ENCODE assay signal across 8 cellular contexts in the genomic region with DNA sequence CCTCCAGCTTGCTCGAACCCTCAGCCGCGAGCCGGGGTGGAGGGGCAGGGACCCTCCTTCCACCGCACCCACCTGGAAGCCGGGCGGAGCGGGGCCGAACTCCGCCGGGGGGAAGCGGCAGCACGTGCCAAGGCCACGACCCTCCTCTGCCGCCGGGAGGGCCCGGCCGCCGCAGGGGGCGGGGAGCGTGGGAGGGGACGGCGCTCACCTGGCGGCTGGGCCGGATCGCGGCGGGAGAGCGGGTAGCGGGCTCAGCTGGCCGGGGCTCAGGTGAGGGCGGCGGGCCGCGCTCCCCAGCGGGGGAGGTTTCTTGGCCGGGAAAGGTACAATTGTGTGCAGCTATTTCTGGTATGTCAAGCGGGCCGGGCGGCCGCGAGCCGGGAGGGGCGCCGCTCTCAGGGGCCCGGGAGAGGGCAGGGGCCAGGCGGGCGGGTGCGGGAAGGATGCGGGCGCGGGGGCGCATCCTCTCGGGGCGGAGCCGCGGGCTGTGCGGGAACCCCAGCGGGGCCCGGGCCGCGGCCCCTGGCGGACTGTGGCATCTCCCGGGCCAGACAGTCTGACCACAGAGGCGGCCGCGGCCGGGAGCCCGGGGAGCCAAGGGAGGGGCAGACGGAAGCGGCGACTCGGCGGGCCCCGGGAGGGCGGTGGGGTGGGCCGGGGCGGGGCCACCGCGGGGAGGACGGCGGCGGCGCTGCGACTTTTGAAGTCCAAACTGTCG. TPM values are rescaled to one million over a fixed set of nuclear protein-coding genes. Genes with fewer than 3 reads are reported as not detected.
DNase-seq lines count a peak whose midpoint lies in the region; ATAC-seq and TF ChIP-seq lines count a peak whose summit lies in the region.

TSS of gene LMO7 (plus strand) at position 710 of the 718 bp plus-strand sequence. CDS start 328 bp downstream, outside the sequence.

- DNase-seq in H4 (ENCODE audit: low spot score) (peak; percentile 10), memory B cell (ENCODE audit: low spot score in 2 of 2) (peak; percentile 35 to 50), pons (ENCODE audit: low spot score) (no peak)
- DNase-seq in activated CD4-positive, alpha-beta T cell treated with anti-CD3 and anti-CD28 coated beads, Interleukin-2, amount 50 U/mL, for 1 hour, result peak; percentile 32
- peak; percentile 34 for DNase-seq in effector CD8-positive, alpha-beta T cell (lab: John Stamatoyannopoulos, UW)
- peak; percentile 48 for DNase-seq in stimulated activated CD8-positive, alpha-beta memory T cell treated with anti-CD3 and anti-CD28 coated beads, Interleukin-4, amount 100 ng/mL, for 48 hours

- H3K4me3 ChIP-seq in GM12875 (ENCODE audit: low read depth, low read length), result peak within 1 kb of the TSS; percentile 81

- peak; percentile 59 for ATAC-seq in memory B cell (ENCODE audit: low read depth)

- no peaks in the 10 kb centered on the region for H3K9me3 ChIP-seq in KOPT-K1 (ENCODE audit: insufficient read depth, low read length, poor library complexity, severe bottlenecking)

- peak within 1 kb of the TSS; percentile 81 for H3K4me3 Mint-ChIP-seq in memory B cell

- H3K36me3 Mint-ChIP-seq in memory B cell, result peaks cover under 1% of the 10 kb centered on the region

- H3K27ac ChIP-seq in KOPT-K1 (ENCODE audit: low read depth, low read length, poor library complexity, severe bottlenecking), result peak within 1 kb of the TSS; percentile 57

- no peak for TF ChIP-seq CTCF in GM12875 (IDR thresholded peaks at IDR 0.05; ENCODE audit: borderline replicate concordance, insufficient read depth, low read depth, low read length)

- no peaks in the 10 kb centered on the region for H3K27me3 Mint-ChIP-seq in memory B cell

- H3K36me3 ChIP-seq in KOPT-K1 (ENCODE audit: insufficient read depth, low read length), result no peaks in the 10 kb centered on the region

- H3K9me3 Mint-ChIP-seq in memory B cell, result no peaks in the 10 kb centered on the region

- no peaks in the 10 kb centered on the region for H3K4me1 Mint-ChIP-seq in memory B cell

- peak within 1 kb of the TSS; percentile 50 for H3K27ac Mint-ChIP-seq in memory B cell

RNA-seq across cellular contexts. Expression of gene LMO7, which starts in this region (rescaled TPM):
- 8.8 and 14.1 TPM in 2 replicates for total RNA-seq in H4 (2014; rRNA removed; shearing (Covaris generic))
